ENCODE assay signal across 34 cellular contexts in genomic region chr2:15601681-15602080, GRCh38. TPM values are rescaled to one million over a fixed set of nuclear protein-coding genes. Genes with fewer than 3 reads are reported as not detected.
DNase-seq lines count a peak whose midpoint lies in the region; ATAC-seq, FAIRE-seq and TF ChIP-seq lines count a peak whose summit lies in the region.
"Had no signal": no experiment of that assay in that cellular context is flagged by ENCODE, and none has a peak within 500 bp of the region (broad histone marks: within the 10 kb centered on the region; RNA-seq: fewer than 3 reads in every experiment).

No MANE protein-coding gene starts in this region.

- CTCF ChIA-PET in CD4-positive, alpha-beta T cell (lab: Charles Lee): no interaction called here

- no peak overlapping the region for H3K27ac ChIP-seq in CD4-positive, alpha-beta T cell (ENCODE audit: low read depth, low read length)
- H3K27ac ChIP-seq: 22Rv1; A549; BLaER1; BLaER1 treated with 17β-estradiol and CSF1 and Interleukin-3, amounts not matched to agents 10 nM and 100 nM; C4-2B had no signal

- H3K36me3 Mint-ChIP-seq in glutamatergic neuron (ENCODE audit: unreplicated experiment) (peaks cover 10% of the 10 kb centered on the region), immature natural killer cell (peaks cover 32 to 75% (median 36%) of the 10 kb centered on the region in 3 donors)
- H3K36me3 Mint-ChIP-seq in CD4-positive, alpha-beta T cell (ENCODE audit: low read depth): peaks cover 96% of the 10 kb centered on the region

- in situ Hi-C loops in KBM-7 (cut with MboI; ENCODE audit: low pct_unique_long_range_greater_than_20kb, low sequenced_read_pairs): no loop called here

- DNase-seq in SK-N-DZ (ENCODE audit: low spot score): peak; percentile 92
- no peak for DNase-seq in glutamatergic neuron
- no peak for DNase-seq in KBM-7
- DNase-seq in immature natural killer cell: no peak
- no peak for DNase-seq in CD4-positive, alpha-beta T cell
- DNase-seq: 8988T; ACHN; AML-193; BE2C; C1 segment of cervical spinal cord; Caco-2; Calu3; CD4-positive, alpha-beta memory T cell; CD4-positive, CD25-positive, alpha-beta regulatory T cell; CD8-positive, alpha-beta memory T cell; CD8-positive, alpha-beta T cell; COR-L47; DMS 273 treated with DMSO at 0.1 percent for 48 hours; DMS153; DMS53; DMS79; DMS79 treated with DMSO at 0.1 percent for 48 hours; DND-41; EL had no signal

- no peaks in the 10 kb centered on the region for H3K9me3 ChIP-seq in CD4-positive, alpha-beta T cell (ENCODE audit: control insufficient read depth, low read length)
- H3K9me3 ChIP-seq: A549; BE2C; BLaER1; BLaER1 treated with 17β-estradiol and CSF1 and Interleukin-3, amounts not matched to agents 10 nM and 100 nM; Caco-2 had no signal

- peak overlapping the region; percentile 6 for H3K4me3 Mint-ChIP-seq in glutamatergic neuron (ENCODE audit: unreplicated experiment)
- no peak overlapping the region for H3K4me3 Mint-ChIP-seq in immature natural killer cell
- H3K4me3 Mint-ChIP-seq in CD4-positive, alpha-beta T cell: no peak overlapping the region
- H3K4me3 Mint-ChIP-seq: B cell; CD14-positive monocyte; CD4-positive, alpha-beta memory T cell; CD4-positive, CD25-positive, alpha-beta regulatory T cell; CD8-positive, alpha-beta memory T cell; CD8-positive, alpha-beta T cell had no signal

- intact Hi-C loops in CD4-positive, alpha-beta T cell (cut with DNase I, micrococcal nuclease): no loop called here

- TF ChIP-seq CTCF in glutamatergic neuron (IDR thresholded peaks at IDR 0.05; ENCODE audit: partially characterized antibody, unreplicated experiment): no peak
- no peak for TF ChIP-seq CTCF in CD4-positive, alpha-beta T cell (IDR thresholded peaks at IDR 0.05)

- ATAC-seq in CD4-positive, alpha-beta T cell (ENCODE audit: poor library complexity): no peak
- ATAC-seq: A549; CD8-positive, alpha-beta T cell had no signal

- H3K27ac Mint-ChIP-seq in glutamatergic neuron (ENCODE audit: unreplicated experiment): peak overlapping the region; percentile 25
- no peak overlapping the region for H3K27ac Mint-ChIP-seq in immature natural killer cell
- H3K27ac Mint-ChIP-seq in CD4-positive, alpha-beta T cell: no peak overlapping the region
- H3K27ac Mint-ChIP-seq: B cell; CD14-positive monocyte; CD4-positive, CD25-positive, alpha-beta regulatory T cell; CD8-positive, alpha-beta T cell had no signal

- H3K27me3 Mint-ChIP-seq in glutamatergic neuron (ENCODE audit: unreplicated experiment) (peaks cover 3% of the 10 kb centered on the region), immature natural killer cell (ENCODE audit: low read depth in 3 of 3) (peaks cover 0 to 1% (median 0%) of the 10 kb centered on the region in 3 donors)
- no peaks in the 10 kb centered on the region for H3K27me3 Mint-ChIP-seq in CD4-positive, alpha-beta T cell
- H3K27me3 Mint-ChIP-seq: B cell; CD4-positive, alpha-beta memory T cell; CD4-positive, CD25-positive, alpha-beta regulatory T cell; CD8-positive, alpha-beta memory T cell had no signal

- peak; percentile 27 for FAIRE-seq in islet of Langerhans (lab: Jason Lieb, UNC)
- FAIRE-seq: A204.1, A549, D721Med had no signal

- H3K4me1 Mint-ChIP-seq in glutamatergic neuron (ENCODE audit: low read depth, unreplicated experiment): peaks cover 26% of the 10 kb centered on the region
- no peaks in the 10 kb centered on the region for H3K4me1 Mint-ChIP-seq in immature natural killer cell
- no peaks in the 10 kb centered on the region for H3K4me1 Mint-ChIP-seq in CD4-positive, alpha-beta T cell (ENCODE audit: low read depth)
- H3K4me1 Mint-ChIP-seq: B cell, CD14-positive monocyte had no signal

- no peaks in the 10 kb centered on the region for H3K27me3 ChIP-seq in CD4-positive, alpha-beta T cell (ENCODE audit: control insufficient read depth, insufficient read depth, low read length)
- H3K27me3 ChIP-seq: BE2C; BLaER1; BLaER1 treated with 17β-estradiol and CSF1 and Interleukin-3, amounts not matched to agents 10 nM and 100 nM had no signal

- peaks cover 6% of the 10 kb centered on the region for H3K9me3 Mint-ChIP-seq in glutamatergic neuron (ENCODE audit: unreplicated experiment)
- no peaks in the 10 kb centered on the region for H3K9me3 Mint-ChIP-seq in immature natural killer cell
- H3K9me3 Mint-ChIP-seq in CD4-positive, alpha-beta T cell: no peaks in the 10 kb centered on the region
- H3K9me3 Mint-ChIP-seq: CD14-positive monocyte; CD4-positive, alpha-beta memory T cell; CD4-positive, CD25-positive, alpha-beta regulatory T cell; CD8-positive, alpha-beta memory T cell; CD8-positive, alpha-beta T cell had no signal

- POLR2A ChIA-PET in CD4-positive, alpha-beta T cell (lab: Charles Lee): no interaction called here

RNA-seq across cellular contexts. Expression of gene DDX1, which starts 10.0 kb away (rescaled TPM):
- 5,002 and 5,638 TPM in 2 replicates for polyA plus RNA-seq in SK-N-DZ (2014; cell fraction: cytosol; rRNA removed)
- 4,616 and 5,818 TPM in 2 replicates for polyA plus RNA-seq in SK-N-DZ (2014; cell fraction: nucleus; rRNA removed)
- total RNA-seq in glutamatergic neuron (ENCODE audit: unreplicated experiment): 255 TPM
- 10 to 100 TPM; 34.1 to 51.9 (median 47.9) TPM for polyA plus RNA-seq in immature natural killer cell
- 10 to 100 TPM; 48.8 to 50.1 TPM for total RNA-seq in CD4-positive, alpha-beta T cell

RNA-seq across cellular contexts. Expression of gene NBAS, which starts 40.5 kb away (rescaled TPM):
- 171 and 202 TPM in 2 replicates for polyA plus RNA-seq in SK-N-DZ (2014; cell fraction: cytosol; rRNA removed)
- 123 and 132 TPM in 2 replicates for polyA plus RNA-seq in SK-N-DZ (2014; cell fraction: nucleus; rRNA removed)
- 46.1 TPM for total RNA-seq in glutamatergic neuron (ENCODE audit: unreplicated experiment)
- polyA plus RNA-seq in immature natural killer cell: 10 to 100 TPM; 10.8 to 21.0 (median 11.6) TPM
- 10 to 100 TPM; 24.3 to 25.5 TPM for total RNA-seq in CD4-positive, alpha-beta T cell
